Comparison of ENCODE assay signal across 1 cellular context in genomic region chr16:87948735-87949070, GRCh38.
TF ChIP-seq lines count a peak whose summit lies in the region.

No MANE protein-coding gene starts in this region.

TF ChIP-seq in H1, 55 proteins besides CTCF, POLR2A, EP300 and RAD21:
- no peak for TF ChIP-seq TBP (IDR thresholded peaks at IDR 0.05; ENCODE audit: low read depth, low read length)
- TF ChIP-seq TAF7 (optimal IDR thresholded peaks at IDR 0.05; ENCODE audit: borderline replicate concordance, low read depth, low read length), result no peak
- no peak for TF ChIP-seq GABPA (IDR thresholded peaks at IDR 0.05; ENCODE audit: borderline replicate concordance, insufficient read depth, low read length)
- TF ChIP-seq CHD2 (IDR thresholded peaks at IDR 0.05; ENCODE audit: low read length), result no peak
- TF ChIP-seq SIN3A (conservative IDR thresholded peaks at IDR 0.05 in 1 of 2, IDR thresholded peaks at IDR 0.05 in 1 of 2; ENCODE audit: low read depth in 1 of 2, low read length in 2 of 2), result no peak
- TF ChIP-seq POU5F1 (IDR thresholded peaks at IDR 0.05; ENCODE audit: low read depth, low read length), result no peak
- TF ChIP-seq KDM5A (IDR thresholded peaks at IDR 0.05; ENCODE audit: low read length), result no peak
